ENCODE assay signal across 22 cellular contexts in the genomic region with DNA sequence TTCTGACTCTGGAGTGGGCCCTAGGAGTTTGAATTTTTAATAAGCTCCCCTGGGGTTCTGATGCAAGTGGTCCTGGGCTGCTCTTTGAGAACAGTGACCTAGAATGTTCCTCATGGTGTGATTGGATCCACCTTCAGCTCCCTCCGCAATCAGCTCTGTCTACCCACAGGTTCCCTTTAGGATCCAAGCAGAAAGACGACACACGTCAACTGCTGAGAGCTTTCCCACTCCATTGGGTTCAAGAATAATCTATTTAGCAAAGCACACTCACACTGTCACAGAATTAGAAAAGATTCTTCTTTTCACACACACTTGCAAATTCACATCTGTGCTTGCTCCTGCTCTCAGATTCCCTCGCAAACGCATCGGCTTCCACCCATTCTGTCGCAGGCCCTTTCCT.
"Had no signal": no experiment of that assay in that cellular context is flagged by ENCODE, and none has a peak within 500 bp of the region (broad histone marks: within the 10 kb centered on the region; RNA-seq: fewer than 3 reads in every experiment).

No MANE protein-coding gene starts in this region.

- DNase-seq: cerebellar nuclear complex; effector CD4-positive, alpha-beta T cell; foreskin fibroblast; gastrocnemius medialis; left cardiac atrium; left lung; lower lobe of right lung; naive thymus-derived CD4-positive, alpha-beta T cell; nephron progenitor cell; psoas muscle; retina; stimulated activated CD4-positive, alpha-beta T cell treated with anti-CD3 and anti-CD28 coated beads, Interleukin-12 subunit alpha, Interleukin-12 subunit beta, amount 100 ng/mL, for 4 hours; stimulated activated CD4-positive, alpha-beta T cell treated with anti-CD3 and anti-CD28 coated beads, Interleukin-2, amount 100 ng/mL, for 24 hours; stimulated activated CD4-positive, alpha-beta T cell treated with anti-CD3 and anti-CD28 coated beads, Interleukin-4, amount 100 ng/mL, for 24 hours; stimulated activated naive CD4-positive, alpha-beta T cell treated with Interleukin-2 at 50 U/mL for 16 hours; stomach; testis; upper lobe of left lung had no signal

- H3K36me3 ChIP-seq: gastrocnemius medialis, left lung, lower lobe of right lung, right lobe of liver, upper lobe of left lung had no signal

- ATAC-seq: gastrocnemius medialis; left lung; lower lobe of right lung; naive thymus-derived CD4-positive, alpha-beta T cell; psoas muscle; right lobe of liver had no signal

- H3K4me1 ChIP-seq: gastrocnemius medialis, left lung, psoas muscle, right lobe of liver, testis had no signal

- H3K27me3 ChIP-seq: dorsolateral prefrontal cortex, gastrocnemius medialis, left lung, right lobe of liver, stomach, testis, tibial artery, upper lobe of left lung had no signal

- H3K4me3 ChIP-seq: dorsolateral prefrontal cortex, gastrocnemius medialis, left lung, lower lobe of right lung, psoas muscle, right lobe of liver, smooth muscle cell, stomach, testis, tibial artery, upper lobe of left lung had no signal

- H3K27ac ChIP-seq: gastrocnemius medialis, left lung, lower lobe of right lung, psoas muscle, right lobe of liver, stomach, testis, upper lobe of left lung had no signal

- H3K9me3 ChIP-seq: gastrocnemius medialis, left lung, lower lobe of right lung, psoas muscle, right lobe of liver, stomach, testis, tibial artery, upper lobe of left lung had no signal
